Comparison of ENCODE assay signal across 18 cellular contexts in the genomic region with DNA sequence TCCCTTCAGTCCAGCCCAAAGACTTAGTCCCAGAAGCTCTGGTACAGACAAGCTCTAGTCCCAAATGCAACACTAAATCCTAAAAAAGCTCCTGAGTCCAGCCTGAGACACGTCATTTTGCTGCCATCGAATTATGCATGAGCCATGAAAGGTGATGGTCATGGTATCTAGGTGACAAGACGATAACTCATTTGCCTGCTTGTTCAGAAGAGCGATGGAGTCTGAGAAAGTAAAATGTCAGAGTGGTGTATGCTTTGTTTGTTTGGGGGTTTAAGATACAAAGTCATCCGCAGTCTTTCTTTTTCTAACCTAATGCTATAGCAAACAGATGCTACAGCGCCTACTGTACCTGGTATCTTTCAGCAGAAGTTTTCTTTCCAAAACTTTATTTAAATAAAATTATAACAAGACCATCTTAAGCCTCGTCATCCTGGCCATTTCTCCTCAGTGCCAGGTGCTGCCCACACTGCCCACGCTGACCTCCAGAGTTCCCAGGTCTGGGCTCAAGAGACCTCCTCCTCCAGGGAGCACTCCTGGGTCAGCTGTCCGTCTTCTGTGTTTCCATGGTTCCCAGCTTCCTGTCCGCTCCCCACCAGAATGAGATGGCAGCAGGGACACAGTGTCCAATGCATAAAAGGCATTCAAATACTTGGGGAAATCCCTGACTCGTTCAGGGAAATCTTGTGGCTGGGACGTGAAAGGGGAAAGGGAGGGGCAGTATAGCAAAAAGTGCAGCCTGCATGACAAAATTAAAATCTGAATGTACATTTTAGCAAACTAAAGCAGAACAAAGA. TPM values are rescaled to one million over a fixed set of nuclear protein-coding genes. Genes with fewer than 3 reads are reported as not detected.
A peak's percentile ranks its signal among the peaks of the same experiment; 100 is the strongest.
DNase-seq lines count a peak whose midpoint lies in the region; ATAC-seq, FAIRE-seq and TF ChIP-seq lines count a peak whose summit lies in the region.
"Had no signal": no experiment of that assay in that cellular context is flagged by ENCODE, and none has a peak within 500 bp of the region (broad histone marks: within the 10 kb centered on the region; RNA-seq: fewer than 3 reads in every experiment).

No MANE protein-coding gene starts in this region.

- H3K36me3 ChIP-seq in K562 (ENCODE audit: control insufficient read depth, insufficient read depth, low read length), result no peaks in the 10 kb centered on the region
- H3K36me3 ChIP-seq: ovary had no signal

- H4K20me1 ChIP-seq in K562 (replicated peaks; ENCODE audit: control insufficient read depth, insufficient read depth, low read length), result peaks cover 6% of the 10 kb centered on the region; the same call in 1 of the 2 replicates

- no peak for TF ChIP-seq CTCF in K562 (IDR thresholded peaks at IDR 0.05 in 2 of 3, conservative IDR thresholded peaks at IDR 0.05 in 1 of 3; ENCODE audit: insufficient read depth in 2 of 3, low read depth in 1 of 3, low read length in 3 of 3)

- H3K4me1 Mint-ChIP-seq in activated naive CD4-positive, alpha-beta T cell treated with anti-CD3 and anti-CD28 coated beads for 36 hours (ENCODE audit: low read depth), result peaks cover 51% of the 10 kb centered on the region
- H3K4me1 Mint-ChIP-seq in activated naive CD4-positive, alpha-beta T cell treated with anti-CD3 and anti-CD28 coated beads, Interleukin-2, amount 10 ng/mL, durations not matched to agents 7 days and 5 days, result peaks cover 33% of the 10 kb centered on the region
- peaks cover 55% of the 10 kb centered on the region for H3K4me1 Mint-ChIP-seq in stimulated activated naive CD8-positive, alpha-beta T cell treated with anti-CD3 and anti-CD28 coated beads, Interleukin-15, amount 100 ng/mL, for 72 hours

- no peaks in the 10 kb centered on the region for H3K27me3 ChIP-seq in K562 (ENCODE audit: control insufficient read depth in 2 of 2, insufficient read depth in 2 of 2, low read length in 2 of 2)
- H3K27me3 ChIP-seq: ovary, upper lobe of left lung had no signal

- ATAC-seq in HG02763 (IDR thresholded peaks at IDR 0.05; ENCODE audit: unreplicated experiment) (peak; percentile 44), K562 (no peak), HG03378 (IDR thresholded peaks at IDR 0.05; ENCODE audit: unreplicated experiment) (no peak), GM18873 (IDR thresholded peaks at IDR 0.05; ENCODE audit: low FRiP score, unreplicated experiment) (no peak)
- peak; percentile 75 for ATAC-seq in stimulated activated naive CD8-positive, alpha-beta T cell treated with anti-CD3 and anti-CD28 coated beads, Interleukin-15, amount 100 ng/mL, for 72 hours
- ATAC-seq: left colon had no signal

- H3K4me2 ChIP-seq in K562 (ENCODE audit: insufficient read depth, low read length), result no peak overlapping the region
- H3K4me2 ChIP-seq: GM23338 had no signal

- no peaks in the 10 kb centered on the region for H3K4me1 ChIP-seq in K562 (replicated peaks in 1 of 2; ENCODE audit: control insufficient read depth in 2 of 2, insufficient read depth in 2 of 2, low read length in 2 of 2)

- H3K9me3 ChIP-seq in K562 (replicated peaks; ENCODE audit: control insufficient read depth, insufficient read depth, low read depth, low read length), result no peaks in the 10 kb centered on the region
- H3K9me3 ChIP-seq: ovary, upper lobe of left lung had no signal

- TF ChIP-seq RAD21 in K562 (CRISPR knock-in tag; conservative IDR thresholded peaks at IDR 0.05 in 1 of 2, IDR thresholded peaks at IDR 0.05 in 1 of 2), result no peak

- H3K27ac ChIP-seq in K562 (ENCODE audit: extremely low read depth, low read depth, low read length), result no peak overlapping the region
- H3K27ac ChIP-seq: ovary, upper lobe of left lung had no signal

- DNase-seq in activated naive CD4-positive, alpha-beta T cell treated with anti-CD3 and anti-CD28 coated beads for 36 hours, result peak; percentile 55
- DNase-seq in activated naive CD4-positive, alpha-beta T cell treated with anti-CD3 and anti-CD28 coated beads, Interleukin-2, amount 10 ng/mL, durations not matched to agents 7 days and 5 days, result no peak
- DNase-seq in K562 (ENCODE audit: extremely low read depth in 1 of 4, low spot score in 3 of 4) (no peak), NCI-H774 (lab: John Stamatoyannopoulos, UW) (no peak)
- DNase-seq in stimulated activated naive CD8-positive, alpha-beta T cell treated with anti-CD3 and anti-CD28 coated beads, Interleukin-15, amount 100 ng/mL, for 72 hours, result peak in 1 of 2 donors; percentile 14
- DNase-seq: ACHN, amniotic stem cell, endodermal cell, left colon, NCI-H1417, NCI-H345, ovary, upper lobe of left lung had no signal

- H3K9me1 ChIP-seq in K562 (ENCODE audit: control insufficient read depth, insufficient read depth, low read length), result no peaks in the 10 kb centered on the region

- no peak overlapping the region for H2AFZ ChIP-seq in K562 (ENCODE audit: low read depth, low read length)
- H2AFZ ChIP-seq: GM23338 had no signal

- 52% methylated on average over 12 of the region's 12 CpGs for WGBS in K562 (ENCODE audit: insufficient coverage, low coverage, missing lambda C conversion rate)

- POLR2A ChIA-PET in K562 (lab: Yijun Ruan, JAX), result no interaction called here

- H3K4me3 ChIP-seq in K562, result no peak overlapping the region
- H3K4me3 ChIP-seq: GM23338, ovary, upper lobe of left lung had no signal

- H3K79me2 ChIP-seq in K562 (ENCODE audit: control insufficient read depth, insufficient read depth, low read length), result no peaks in the 10 kb centered on the region

- CTCF ChIA-PET in activated naive CD4-positive, alpha-beta T cell treated with anti-CD3 and anti-CD28 coated beads for 36 hours (lab: Charles Lee), result interaction anchor here (0.7 to 1.4 kb wide), 3 partner anchors 9 to 161 kb away, joined by 3 to 7 read pairs (median 4); no protein-coding TSS in a partner anchor
- CTCF ChIA-PET in activated naive CD4-positive, alpha-beta T cell treated with anti-CD3 and anti-CD28 coated beads, Interleukin-2, amount 10 ng/mL, durations not matched to agents 7 days and 5 days (lab: Charles Lee), result no interaction called here
- CTCF ChIA-PET in K562 (lab: Yijun Ruan, JAX; ENCODE audit: low intra/inter-chr PET ratio), result no interaction called here

- in situ Hi-C loops in K562 (cut with MboI), result loop anchor here (10.0 kb wide), 1 partner anchor 342 kb away; no protein-coding TSS in a partner anchor

- no peak for TF ChIP-seq EP300 in K562 (IDR thresholded peaks at IDR 0.05; ENCODE audit: low read length)

- H3K27me3 Mint-ChIP-seq in activated naive CD4-positive, alpha-beta T cell treated with anti-CD3 and anti-CD28 coated beads for 36 hours (ENCODE audit: low read depth), result no peaks in the 10 kb centered on the region
- no peaks in the 10 kb centered on the region for H3K27me3 Mint-ChIP-seq in activated naive CD4-positive, alpha-beta T cell treated with anti-CD3 and anti-CD28 coated beads, Interleukin-2, amount 10 ng/mL, durations not matched to agents 7 days and 5 days
- no peaks in the 10 kb centered on the region for H3K27me3 Mint-ChIP-seq in stimulated activated naive CD8-positive, alpha-beta T cell treated with anti-CD3 and anti-CD28 coated beads, Interleukin-15, amount 100 ng/mL, for 72 hours

- TF ChIP-seq POLR2A in K562 (conservative IDR thresholded peaks at IDR 0.05), result no peak

- intact Hi-C loops in activated naive CD4-positive, alpha-beta T cell treated with anti-CD3 and anti-CD28 coated beads for 36 hours (cut with micrococcal nuclease), result no loop called here
- intact Hi-C loops in K562 (cut with micrococcal nuclease), result no loop called here

- no peak overlapping the region for H3K27ac Mint-ChIP-seq in activated naive CD4-positive, alpha-beta T cell treated with anti-CD3 and anti-CD28 coated beads for 36 hours
- no peak overlapping the region for H3K27ac Mint-ChIP-seq in activated naive CD4-positive, alpha-beta T cell treated with anti-CD3 and anti-CD28 coated beads, Interleukin-2, amount 10 ng/mL, durations not matched to agents 7 days and 5 days
- no peak overlapping the region for H3K27ac Mint-ChIP-seq in stimulated activated naive CD8-positive, alpha-beta T cell treated with anti-CD3 and anti-CD28 coated beads, Interleukin-15, amount 100 ng/mL, for 72 hours
- H3K27ac Mint-ChIP-seq: activated T-helper 1 cell treated with anti-CD3 and anti-CD28 coated beads, Interleukin-12 subunit alpha, Interleukin-12 subunit beta, Interleukin-2, Interleukin-4 antibody, amounts not matched to agents 30 ng/mL and 10 ng/mL and 1 ng/mL, durations not matched to agents 14 hours and 24 hours and 36 hours; endodermal cell; GM23338 had no signal

- H3K4me3 Mint-ChIP-seq in activated naive CD4-positive, alpha-beta T cell treated with anti-CD3 and anti-CD28 coated beads for 36 hours, result no peak overlapping the region
- H3K4me3 Mint-ChIP-seq in activated naive CD4-positive, alpha-beta T cell treated with anti-CD3 and anti-CD28 coated beads, Interleukin-2, amount 10 ng/mL, durations not matched to agents 7 days and 5 days, result no peak overlapping the region
- H3K4me3 Mint-ChIP-seq in stimulated activated naive CD8-positive, alpha-beta T cell treated with anti-CD3 and anti-CD28 coated beads, Interleukin-15, amount 100 ng/mL, for 72 hours, result peak overlapping the region in 1 of 2 donors; percentile 22
- H3K4me3 Mint-ChIP-seq: endodermal cell, GM23338 had no signal

- no TSS peak for BruUV-seq in K562 (replicated peaks; lab: Mats Ljungman, UMichigan)

- no peak overlapping the region for H3K9ac ChIP-seq in K562 (ENCODE audit: insufficient read depth in 1 of 2, low read depth in 2 of 2, low read length in 2 of 2)

- peaks cover 14% of the 10 kb centered on the region for H3K36me3 Mint-ChIP-seq in activated naive CD4-positive, alpha-beta T cell treated with anti-CD3 and anti-CD28 coated beads for 36 hours (ENCODE audit: low read depth)
- H3K36me3 Mint-ChIP-seq in activated naive CD4-positive, alpha-beta T cell treated with anti-CD3 and anti-CD28 coated beads, Interleukin-2, amount 10 ng/mL, durations not matched to agents 7 days and 5 days, result peaks cover 21% of the 10 kb centered on the region

- FAIRE-seq in K562 (lab: Jason Lieb, UNC), result no peak

- no peaks in the 10 kb centered on the region for H3K9me3 Mint-ChIP-seq in activated naive CD4-positive, alpha-beta T cell treated with anti-CD3 and anti-CD28 coated beads for 36 hours
- no peaks in the 10 kb centered on the region for H3K9me3 Mint-ChIP-seq in activated naive CD4-positive, alpha-beta T cell treated with anti-CD3 and anti-CD28 coated beads, Interleukin-2, amount 10 ng/mL, durations not matched to agents 7 days and 5 days
- no peaks in the 10 kb centered on the region for H3K9me3 Mint-ChIP-seq in stimulated activated naive CD8-positive, alpha-beta T cell treated with anti-CD3 and anti-CD28 coated beads, Interleukin-15, amount 100 ng/mL, for 72 hours
- H3K9me3 Mint-ChIP-seq: activated T-helper 1 cell treated with anti-CD3 and anti-CD28 coated beads, Interleukin-12 subunit alpha, Interleukin-12 subunit beta, Interleukin-2, Interleukin-4 antibody, amounts not matched to agents 30 ng/mL and 10 ng/mL and 1 ng/mL, durations not matched to agents 14 hours and 24 hours and 36 hours; endodermal cell; GM23338 had no signal

RNA-seq across cellular contexts. Expression of a gene that starts 54.5 kb away (rescaled TPM):
- 10 to 100 TPM; 16.4 to 18.1 TPM for total RNA-seq in activated naive CD4-positive, alpha-beta T cell treated with anti-CD3 and anti-CD28 coated beads for 36 hours
- total RNA-seq in K562 (2011; cell fraction: chromatin; rRNA removed; ENCODE audit: low replicate concordance), result 17.2 and 22.1 TPM in 2 replicates
- total RNA-seq in K562 (2011; cell fraction: nucleolus; rRNA removed), result 12.0 and 13.7 TPM in 2 replicates
- total RNA-seq in K562 (2011; cell fraction: nucleoplasm; rRNA removed), result 14.4 and 15.9 TPM in 2 replicates
- total RNA-seq in K562 (2014; rRNA removed) (2.4 and 3.5 TPM in 2 replicates), K562 (2014; rRNA removed; fragmentation: Illumina TruSeq; extraction: Trizol) (2.9 and 3.1 TPM in 2 replicates), K562 (2015; rRNA removed; fragmentation: Illumina TruSeq; extraction: Trizol) (3.1 and 3.2 TPM in 2 replicates), K562 (2021) (5.1 and 6.7 TPM in 2 replicates)
- polyA plus RNA-seq in K562 (2011; rRNA removed) (4.0 and 6.3 TPM in 2 replicates), K562 (2014; fragmentation: Illumina TruSeq; extraction: Trizol) (4.3 and 4.5 TPM in 2 replicates), K562 (2014; fragmentation: Nextera tagmentation; extraction: Ambion mirVana) (under 1 TPM; 0.39 to 0.76 TPM), K562 (2014; rRNA removed) (3.3 and 3.6 TPM in 2 replicates)
- 5.3 and 5.7 TPM in 2 replicates for polyA plus RNA-seq in K562 (2011; cell fraction: cytosol; rRNA removed)
- 11.4 and 11.7 TPM in 2 replicates for polyA plus RNA-seq in K562 (2011; cell fraction: nucleus; rRNA removed)
- polyA plus RNA-seq in K562 (2012), result 3.9 and 4.4 TPM in 2 replicates
- polyA minus RNA-seq in K562 (2011; rRNA and poly(A)+ RNA removed), result 7.8 and 8.0 TPM in 2 replicates
- 3.1 and 3.4 TPM in 2 replicates for polyA minus RNA-seq in K562 (2011; cell fraction: cytosol; rRNA and poly(A)+ RNA removed)
- 5.1 and 8.4 TPM in 2 replicates for polyA minus RNA-seq in K562 (2011; cell fraction: nucleus; rRNA and poly(A)+ RNA removed)

Comparison
In these comparisons a context has a peak if more than half of its experiments do, and no peak if none do; other contexts are left out.
1. ATAC-seq: peak in HG02763 (single experiment) and stimulated activated naive CD8-positive, alpha-beta T cell treated with anti-CD3 and anti-CD28 coated beads, Interleukin-15, amount 100 ng/mL, for 72 hours (single experiment); none in K562 (single experiment), HG03378 (single experiment) and GM18873 (single experiment).